Comparison of ENCODE assay signal across 19 cellular contexts in genomic region chr2:30768708-30769580, GRCh38. TPM values are rescaled to one million over a fixed set of nuclear protein-coding genes. Genes with fewer than 3 reads are reported as not detected.
DNase-seq lines count a peak whose midpoint lies in the region; ATAC-seq and TF ChIP-seq lines count a peak whose summit lies in the region.
"Had no signal": no experiment of that assay in that cellular context is flagged by ENCODE, and none has a peak within 500 bp of the region (broad histone marks: within the 10 kb centered on the region; RNA-seq: fewer than 3 reads in every experiment).

No MANE protein-coding gene starts in this region.

- H3K9me3 ChIP-seq in BLaER1, result no peaks in the 10 kb centered on the region
- no peaks in the 10 kb centered on the region for H3K9me3 ChIP-seq in left lung
- H3K9me3 ChIP-seq: A549, Caco-2 had no signal

- intact Hi-C loops in left lung (cut with DNase I), result no loop called here

- H3K27me3 ChIP-seq in BLaER1 (no peaks in the 10 kb centered on the region), left lung (no peaks in the 10 kb centered on the region)

- peaks cover 8% of the 10 kb centered on the region for H3K4me1 Mint-ChIP-seq in activated naive CD8-positive, alpha-beta T cell treated with anti-CD3 and anti-CD28 coated beads, Interleukin-2, amount 50 U/mL, for 24 hours

- no peak overlapping the region for H3K9ac ChIP-seq in BLaER1

- H3K4me3 ChIP-seq in BLaER1 (no peak overlapping the region), left lung (no peak overlapping the region)
- H3K4me3 ChIP-seq: A549 had no signal

- peak overlapping the region; percentile 93 for H3K4me2 ChIP-seq in BLaER1
- H3K4me2 ChIP-seq: A549 had no signal

- no peaks in the 10 kb centered on the region for H3K36me3 Mint-ChIP-seq in activated naive CD8-positive, alpha-beta T cell treated with anti-CD3 and anti-CD28 coated beads, Interleukin-2, amount 50 U/mL, for 24 hours (ENCODE audit: low read depth)

- H3K36me3 ChIP-seq in BLaER1 (no peaks in the 10 kb centered on the region), left lung (no peaks in the 10 kb centered on the region)

- no peak for DNase-seq in activated naive CD8-positive, alpha-beta T cell treated with anti-CD3 and anti-CD28 coated beads, Interleukin-2, amount 50 U/mL, for 24 hours
- DNase-seq in left lung (no peak), putamen (ENCODE audit: low spot score) (no peak), NCI-H2196 (lab: John Stamatoyannopoulos, UW; ENCODE audit: unreplicated experiment) (no peak)
- peak; percentile 10 for DNase-seq in stimulated activated CD8-positive, alpha-beta memory T cell treated with anti-CD3 and anti-CD28 coated beads, Interleukin-4, amount 100 ng/mL, for 48 hours
- DNase-seq: Caco-2, DMS153, GOT3, KG1, NCI-H1436, NCI-H2029 treated with DMSO at 0.1 percent for 48 hours, NCI-H2171 treated with DMSO at 0.1 percent for 48 hours, NCI-H510A had no signal

- H4K20me1 ChIP-seq in BLaER1, result no peaks in the 10 kb centered on the region

- TF ChIP-seq CTCF in left lung (IDR thresholded peaks at IDR 0.05), result no peak

- peaks cover 56% of the 10 kb centered on the region for H3K4me1 ChIP-seq in BLaER1
- no peaks in the 10 kb centered on the region for H3K4me1 ChIP-seq in left lung
- H3K4me1 ChIP-seq: A549, Caco-2 had no signal

- H3K4me3 Mint-ChIP-seq in activated naive CD8-positive, alpha-beta T cell treated with anti-CD3 and anti-CD28 coated beads, Interleukin-2, amount 50 U/mL, for 24 hours, result no peak overlapping the region

- peaks cover 7% of the 10 kb centered on the region for H3K27me3 Mint-ChIP-seq in activated naive CD8-positive, alpha-beta T cell treated with anti-CD3 and anti-CD28 coated beads, Interleukin-2, amount 50 U/mL, for 24 hours

- H3K27ac ChIP-seq in BLaER1 (peak overlapping the region; percentile 39; the same call in 1 of the 2 replicates), left lung (no peak overlapping the region)
- H3K27ac ChIP-seq: A549 had no signal

- no peak overlapping the region for H3K27ac Mint-ChIP-seq in activated naive CD8-positive, alpha-beta T cell treated with anti-CD3 and anti-CD28 coated beads, Interleukin-2, amount 50 U/mL, for 24 hours

- no peaks in the 10 kb centered on the region for H3K9me3 Mint-ChIP-seq in activated naive CD8-positive, alpha-beta T cell treated with anti-CD3 and anti-CD28 coated beads, Interleukin-2, amount 50 U/mL, for 24 hours

- peak; percentile 64 for ATAC-seq in activated naive CD8-positive, alpha-beta T cell treated with anti-CD3 and anti-CD28 coated beads, Interleukin-2, amount 50 U/mL, for 24 hours
- ATAC-seq in left lung, result peak; percentile 52
- no peak for ATAC-seq in HG02840 (IDR thresholded peaks at IDR 0.05; ENCODE audit: low FRiP score, unreplicated experiment)
- ATAC-seq in HG03159 (IDR thresholded peaks at IDR 0.05; ENCODE audit: unreplicated experiment), result no peak
- ATAC-seq: HepG2, Panc1 had no signal

RNA-seq across cellular contexts. Expression of gene CAPN13, which starts 38.3 kb away (rescaled TPM):
- total RNA-seq in left lung, result 10 to 100 TPM in 1 of 2 donors, 1 to 10 TPM in 1; 9.8 to 14.9 TPM
- total RNA-seq: HepG2 had no signal

Comparison
In these comparisons a context has a peak if more than half of its experiments do, and no peak if none do; other contexts are left out.
1. ATAC-seq: peak in activated naive CD8-positive, alpha-beta T cell treated with anti-CD3 and anti-CD28 coated beads, Interleukin-2, amount 50 U/mL, for 24 hours (single experiment) and left lung (single experiment); none in HG02840 (single experiment) and HG03159 (single experiment).